In the genomic region with DNA sequence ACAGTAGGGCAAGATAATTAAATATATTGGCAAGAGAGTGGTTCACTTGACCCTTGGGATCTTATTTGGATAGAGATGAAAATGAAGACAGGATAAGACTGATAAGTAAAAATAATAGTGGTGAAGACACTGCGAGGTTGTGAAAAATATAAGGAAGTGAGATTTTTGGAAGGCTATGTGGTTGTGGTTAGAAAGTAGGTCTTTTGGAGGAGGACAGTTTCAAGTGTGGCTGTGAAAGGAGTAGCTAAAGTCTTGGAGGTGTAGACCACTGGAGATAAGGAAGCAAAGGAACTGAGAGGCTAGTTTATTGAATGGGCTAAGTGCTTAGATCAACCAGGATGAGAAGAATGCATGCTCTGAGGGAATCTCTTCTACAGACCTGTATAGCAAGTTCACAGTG, we compare ENCODE assay signal across 12 cellular contexts. TPM values are rescaled to one million over a fixed set of nuclear protein-coding genes. Genes with fewer than 3 reads are reported as not detected.
DNase-seq lines count a peak whose midpoint lies in the region; ATAC-seq and TF ChIP-seq lines count a peak whose summit lies in the region.
"Had no signal": no experiment of that assay in that cellular context is flagged by ENCODE, and none has a peak within 500 bp of the region (broad histone marks: within the 10 kb centered on the region; RNA-seq: fewer than 3 reads in every experiment).

No MANE protein-coding gene starts in this region.

- intact Hi-C loops in gastrocnemius medialis (cut with DNase I; ENCODE audit: low total_unique reads) (no loop called here), head of caudate nucleus (cut with DNase I) (no loop called here)

- TF ChIP-seq EP300 in gastroesophageal sphincter (IDR thresholded peaks at IDR 0.05), result no peak

- ATAC-seq in GM19467 (IDR thresholded peaks at IDR 0.05; ENCODE audit: unreplicated experiment) (peak; percentile 58), HG03103 (IDR thresholded peaks at IDR 0.05; ENCODE audit: low read depth, unreplicated experiment) (peak; percentile 63), GM21737 (IDR thresholded peaks at IDR 0.05; ENCODE audit: unreplicated experiment) (no peak), gastrocnemius medialis (no peak), gastroesophageal sphincter (no peak)
- ATAC-seq: activated CD8-positive, alpha-beta memory T cell treated with anti-CD3 and anti-CD28 coated beads, Interleukin-2, amount 10 ng/mL, durations not matched to agents 7 days and 5 days; esophagus mucosa had no signal

- TF ChIP-seq CTCF in gastrocnemius medialis (IDR thresholded peaks at IDR 0.05 in 4 of 5, conservative IDR thresholded peaks at IDR 0.05 in 1 of 5), result no peak
- no peak for TF ChIP-seq CTCF in gastroesophageal sphincter (IDR thresholded peaks at IDR 0.05)

- WGBS in gastroesophageal sphincter (ENCODE audit: low coverage in 1 of 2), 2 donors, result 79 to 82% methylated on average over 1 of the region's 1 CpG

- H3K36me3 ChIP-seq in gastrocnemius medialis (peaks cover 0 to 28% of the 10 kb centered on the region in 2 donors), gastroesophageal sphincter (peaks cover 0 to 12% of the 10 kb centered on the region in 2 donors)

- H3K27me3 ChIP-seq in gastrocnemius medialis (no peaks in the 10 kb centered on the region), gastroesophageal sphincter (no peaks in the 10 kb centered on the region)

- DNase-seq in AML-193 (lab: John Stamatoyannopoulos, UW) (peak; percentile 54 to 59), NOMO-1 treated with DMSO at 0.1 percent for 48 hours (lab: John Stamatoyannopoulos, UW; ENCODE audit: unreplicated experiment) (peak; percentile 89), gastrocnemius medialis (no peak), head of caudate nucleus (no peak)
- DNase-seq: activated CD8-positive, alpha-beta memory T cell treated with anti-CD3 and anti-CD28 coated beads, Interleukin-2, amount 10 ng/mL, durations not matched to agents 7 days and 5 days; COR-L47 had no signal

- H3K4me1 ChIP-seq in gastrocnemius medialis (peaks cover 18 to 21% of the 10 kb centered on the region in 2 donors), gastroesophageal sphincter (no peaks in the 10 kb centered on the region)

- H3K27ac ChIP-seq in gastrocnemius medialis (no peak overlapping the region), gastroesophageal sphincter (no peak overlapping the region)
- H3K27ac ChIP-seq: 22Rv1 had no signal

- in situ Hi-C loops in gastrocnemius medialis (cut with MboI; ENCODE audit: low sequenced_read_pairs in 4 of 4), result no loop called here

- TF ChIP-seq POLR2A in gastrocnemius medialis (IDR thresholded peaks at IDR 0.05) (no peak), gastroesophageal sphincter (IDR thresholded peaks at IDR 0.05) (no peak)

- H3K4me3 ChIP-seq in gastrocnemius medialis (no peak overlapping the region), gastroesophageal sphincter (no peak overlapping the region)

- H3K9me3 ChIP-seq in gastrocnemius medialis (no peaks in the 10 kb centered on the region), gastroesophageal sphincter (no peaks in the 10 kb centered on the region)

RNA-seq across cellular contexts. Expression of a gene that starts 11.2 kb away (rescaled TPM):
- total RNA-seq in gastrocnemius medialis, result 100 to 1,000 TPM in 3 of 4 donors, 10 to 100 TPM in 1; 68.4 to 336 (median 280) TPM
- 10 to 100 TPM; 24.2 to 40.3 (median 31.5) TPM for total RNA-seq in gastroesophageal sphincter

RNA-seq across cellular contexts. Expression of a gene that starts 42.2 kb away (rescaled TPM):
- total RNA-seq in gastrocnemius medialis, result 10 to 100 TPM in 1 of 4 donors, 1 to 10 TPM in 2, under 1 TPM in 1; 0.58 to 15.2 (median 2.0) TPM
- total RNA-seq in gastroesophageal sphincter, result 10 to 100 TPM; 12.5 to 21.3 (median 18.7) TPM
- total RNA-seq: activated CD8-positive, alpha-beta memory T cell treated with anti-CD3 and anti-CD28 coated beads, Interleukin-2, amount 10 ng/mL, durations not matched to agents 7 days and 5 days had no signal

Comparison
In these comparisons a context has a peak if more than half of its experiments do, and no peak if none do; other contexts are left out.
1. DNase-seq: peak in AML-193 (2 of 2) and NOMO-1 treated with DMSO at 0.1 percent for 48 hours (single experiment); none in gastrocnemius medialis (0 of 2) and head of caudate nucleus (0 of 42).
2. ATAC-seq: peak in GM19467 (single experiment) and HG03103 (single experiment); none in GM21737 (single experiment), gastrocnemius medialis (0 of 2) and gastroesophageal sphincter (single experiment).